ENCODE assay signal across 8 cellular contexts in genomic region chr5:43602818-43603534, GRCh38. TPM values are rescaled to one million over a fixed set of nuclear protein-coding genes. Genes with fewer than 3 reads are reported as not detected.
DNase-seq lines count a peak whose midpoint lies in the region; ATAC-seq and TF ChIP-seq lines count a peak whose summit lies in the region.

TSS of gene NNT (plus strand) at chr5:43603180. CDS start at chr5:43609196, 6,016 bp downstream.

- H3K36me3 ChIP-seq in Karpas-422 (ENCODE audit: insufficient read depth, low read length), result peaks cover 5% of the 10 kb centered on the region; the same call in 1 of the 2 replicates
- no peaks in the 10 kb centered on the region for H3K36me3 ChIP-seq in thymus (ENCODE audit: control insufficient read depth, insufficient read depth)

- DNase-seq in ELF-1 (ENCODE audit: low read depth, low spot score), result peak; percentile 78
- peak; percentile 92 for DNase-seq in Karpas-422
- DNase-seq in SK-N-DZ (ENCODE audit: low spot score), result peak; percentile 69
- DNase-seq in activated naive CD4-positive, alpha-beta T cell treated with anti-CD3 and anti-CD28 coated beads, Interleukin-2, amount 10 ng/mL, durations not matched to agents 7 days and 5 days, result peak; percentile 89
- peak; percentile 66 for DNase-seq in glomerular visceral epithelial cell (ENCODE audit: extremely low spot score)
- DNase-seq in osteocyte (ENCODE audit: extremely low spot score, unreplicated experiment), result peak; percentile 89

- H3K4me1 Mint-ChIP-seq in activated naive CD4-positive, alpha-beta T cell treated with anti-CD3 and anti-CD28 coated beads, Interleukin-2, amount 10 ng/mL, durations not matched to agents 7 days and 5 days, result peaks cover 46% of the 10 kb centered on the region
- peaks cover 31% of the 10 kb centered on the region for H3K4me1 Mint-ChIP-seq in osteocyte (ENCODE audit: unreplicated experiment)

- no peaks in the 10 kb centered on the region for H3K27me3 ChIP-seq in Karpas-422 (ENCODE audit: low read length)
- H3K27me3 ChIP-seq in thymus (ENCODE audit: control insufficient read depth, insufficient read depth), result no peaks in the 10 kb centered on the region

- H3K9me3 ChIP-seq in Karpas-422 (ENCODE audit: low read length) (no peaks in the 10 kb centered on the region), thymus (ENCODE audit: control insufficient read depth) (no peaks in the 10 kb centered on the region)

- H3K27me3 Mint-ChIP-seq in activated naive CD4-positive, alpha-beta T cell treated with anti-CD3 and anti-CD28 coated beads, Interleukin-2, amount 10 ng/mL, durations not matched to agents 7 days and 5 days, result no peaks in the 10 kb centered on the region
- H3K27me3 Mint-ChIP-seq in osteocyte (ENCODE audit: unreplicated experiment), result no peaks in the 10 kb centered on the region

- H3K4me1 ChIP-seq in Karpas-422 (ENCODE audit: low read length) (peaks cover 35% of the 10 kb centered on the region), thymus (ENCODE audit: control insufficient read depth, insufficient read depth, low read length) (peaks cover 12% of the 10 kb centered on the region)

- WGBS in thymus, result under 1% methylated on average over 65 of the region's 65 CpGs

- H2AFZ ChIP-seq in Karpas-422 (ENCODE audit: low read length), result peak within 1 kb of the TSS; percentile 62

- H3K36me3 Mint-ChIP-seq in activated naive CD4-positive, alpha-beta T cell treated with anti-CD3 and anti-CD28 coated beads, Interleukin-2, amount 10 ng/mL, durations not matched to agents 7 days and 5 days, result peaks cover 22% of the 10 kb centered on the region
- H3K36me3 Mint-ChIP-seq in osteocyte (ENCODE audit: unreplicated experiment), result peaks cover 11% of the 10 kb centered on the region

- H3K27ac ChIP-seq in Karpas-422 (ENCODE audit: low read length), result peak within 1 kb of the TSS; percentile 86
- H3K27ac ChIP-seq in thymus (ENCODE audit: low read depth), result peak within 1 kb of the TSS; percentile 91

- peak within 1 kb of the TSS; percentile 80 for H3K4me2 ChIP-seq in Karpas-422 (ENCODE audit: low read depth, low read length, poor library complexity, severe bottlenecking)

- H3K9ac ChIP-seq in Karpas-422 (ENCODE audit: low read length), result peak within 1 kb of the TSS; percentile 90

- ATAC-seq in GM21825 (IDR thresholded peaks at IDR 0.05; ENCODE audit: unreplicated experiment), result peak; percentile 81

- H3K9me2 ChIP-seq in Karpas-422 (replicated peaks; ENCODE audit: insufficient read depth, low read length), result no peaks in the 10 kb centered on the region

- H3K79me2 ChIP-seq in Karpas-422 (ENCODE audit: low read length), result peaks cover 94% of the 10 kb centered on the region

- CTCF ChIA-PET in activated naive CD4-positive, alpha-beta T cell treated with anti-CD3 and anti-CD28 coated beads, Interleukin-2, amount 10 ng/mL, durations not matched to agents 7 days and 5 days (lab: Charles Lee), result interaction anchor here (1.0 to 2.4 kb wide), 3 partner anchors 28 to 119 kb away, joined by 3 to 12 read pairs (median 3); no protein-coding TSS in a partner anchor

- H3K4me3 ChIP-seq in Karpas-422 (ENCODE audit: low read length) (peak within 1 kb of the TSS; percentile 88), thymus (ENCODE audit: low read length) (peak within 1 kb of the TSS; percentile 96)

- H3K9me3 Mint-ChIP-seq in activated naive CD4-positive, alpha-beta T cell treated with anti-CD3 and anti-CD28 coated beads, Interleukin-2, amount 10 ng/mL, durations not matched to agents 7 days and 5 days, result no peaks in the 10 kb centered on the region
- no peaks in the 10 kb centered on the region for H3K9me3 Mint-ChIP-seq in osteocyte (ENCODE audit: unreplicated experiment)

- H3K27ac Mint-ChIP-seq in activated naive CD4-positive, alpha-beta T cell treated with anti-CD3 and anti-CD28 coated beads, Interleukin-2, amount 10 ng/mL, durations not matched to agents 7 days and 5 days, result peak within 1 kb of the TSS; percentile 89
- peak within 1 kb of the TSS; percentile 92 for H3K27ac Mint-ChIP-seq in osteocyte (ENCODE audit: unreplicated experiment)

- peak within 1 kb of the TSS; percentile 87 for H3K4me3 Mint-ChIP-seq in activated naive CD4-positive, alpha-beta T cell treated with anti-CD3 and anti-CD28 coated beads, Interleukin-2, amount 10 ng/mL, durations not matched to agents 7 days and 5 days
- H3K4me3 Mint-ChIP-seq in osteocyte (ENCODE audit: unreplicated experiment), result peak within 1 kb of the TSS; percentile 93

- H4K20me1 ChIP-seq in Karpas-422 (ENCODE audit: insufficient read depth, low read depth, low read length), result no peaks in the 10 kb centered on the region

- no peak for TF ChIP-seq CTCF in osteocyte (IDR thresholded peaks at IDR 0.05)

RNA-seq across cellular contexts. Expression of gene NNT, which starts in this region (rescaled TPM):
- total RNA-seq in Karpas-422 (2014; rRNA removed; shearing (Covaris generic); ENCODE audit: low replicate concordance), result 67.5 and 96.9 TPM in 2 replicates
- 84.4 and 89.5 TPM in 2 replicates for polyA plus RNA-seq in SK-N-DZ (2014; cell fraction: cytosol; rRNA removed)
- polyA plus RNA-seq in SK-N-DZ (2014; cell fraction: nucleus; rRNA removed), result 52.0 and 89.0 TPM in 2 replicates
- total RNA-seq in osteocyte, result 107 and 108 TPM in 2 replicates
- 30.8 TPM for polyA plus RNA-seq in thymus

Comparison
In these comparisons a context has a peak if more than half of its experiments do, and no peak if none do; other contexts are left out.
1. Peak in every context shown above with its lines: DNase-seq, ATAC-seq, H3K4me3 ChIP-seq and H3K27ac ChIP-seq.